ENCODE assay signal across 26 cellular contexts in genomic region chr16:16112450-16113053, GRCh38.
DNase-seq lines count a peak whose midpoint lies in the region; ATAC-seq, FAIRE-seq and TF ChIP-seq lines count a peak whose summit lies in the region.
"Had no signal": no experiment of that assay in that cellular context is flagged by ENCODE, and none has a peak within 500 bp of the region (broad histone marks: within the 10 kb centered on the region; RNA-seq: fewer than 3 reads in every experiment).

No MANE protein-coding gene starts in this region.

- no peak overlapping the region for H3K27ac ChIP-seq in heart left ventricle
- no peak overlapping the region for H3K27ac ChIP-seq in A549
- H3K27ac ChIP-seq in Panc1 (ENCODE audit: low read length): no peak overlapping the region
- no peak overlapping the region for H3K27ac ChIP-seq in K562 (ENCODE audit: extremely low read depth, low read depth, low read length)
- H3K27ac ChIP-seq: 22Rv1, BLaER1 had no signal

- H3K36me3 ChIP-seq in heart left ventricle (peaks cover 2 to 94% (median 85%) of the 10 kb centered on the region in 9 donors), Panc1 (ENCODE audit: control insufficient read depth, insufficient read depth, low read length) (peaks cover 22% of the 10 kb centered on the region), K562 (ENCODE audit: control insufficient read depth, insufficient read depth, low read length) (peaks cover 86% of the 10 kb centered on the region)

- H3K9me1 ChIP-seq in K562 (ENCODE audit: control insufficient read depth, insufficient read depth, low read length): no peaks in the 10 kb centered on the region

- CTCF ChIA-PET in A549 (lab: Yijun Ruan, JAX): interaction anchor here (0.5 to 1.8 kb wide), 3 partner anchors 70 to 356 kb away, joined by 3 to 4 read pairs (median 3); no protein-coding TSS in a partner anchor
- CTCF ChIA-PET in Panc1 (lab: Charles Lee): no interaction called here
- CTCF ChIA-PET in K562 (lab: Yijun Ruan, JAX; ENCODE audit: low intra/inter-chr PET ratio): no interaction called here

- FAIRE-seq in A549 (lab: Jason Lieb, UNC): no peak
- peak; percentile 48 for FAIRE-seq in K562 (lab: Jason Lieb, UNC)
- FAIRE-seq: GM12891, GM19239 had no signal

- TF ChIP-seq CTCF in heart left ventricle (IDR thresholded peaks at IDR 0.05): no peak
- no peak for TF ChIP-seq CTCF in A549 (IDR thresholded peaks at IDR 0.05)
- TF ChIP-seq CTCF in Panc1 (IDR thresholded peaks at IDR 0.05): no peak
- TF ChIP-seq CTCF in K562 (IDR thresholded peaks at IDR 0.05 in 2 of 3, conservative IDR thresholded peaks at IDR 0.05 in 1 of 3; ENCODE audit: insufficient read depth in 2 of 3, low read depth in 1 of 3, low read length in 3 of 3): no peak

- TF ChIP-seq POLR2A in heart left ventricle (IDR thresholded peaks at IDR 0.05) (no peak), A549 (IDR thresholded peaks at IDR 0.05; ENCODE audit: low read length) (no peak), K562 (conservative IDR thresholded peaks at IDR 0.05) (no peak)

- H3K79me2 ChIP-seq in K562 (ENCODE audit: control insufficient read depth, insufficient read depth, low read length): no peaks in the 10 kb centered on the region

- BruUV-seq in Panc1 (replicated peaks; lab: Mats Ljungman, UMichigan) (TSS peak; percentile 18), K562 (replicated peaks; lab: Mats Ljungman, UMichigan) (no TSS peak)

- TF ChIP-seq RAD21 in A549 (conservative IDR thresholded peaks at IDR 0.05 in 1 of 2, IDR thresholded peaks at IDR 0.05 in 1 of 2) (no peak), K562 (CRISPR knock-in tag; conservative IDR thresholded peaks at IDR 0.05 in 1 of 2, IDR thresholded peaks at IDR 0.05 in 1 of 2) (no peak)

- TF ChIP-seq EP300 in A549 (IDR thresholded peaks at IDR 0.05): no peak
- TF ChIP-seq EP300 in K562 (IDR thresholded peaks at IDR 0.05; ENCODE audit: low read length): no peak

- intact Hi-C loops in left ventricle myocardium superior (cut with micrococcal nuclease): no loop called here
- intact Hi-C loops in heart left ventricle (cut with DNase I): loop anchor here in 1 of 10 donors (10.0 kb wide), 1 partner anchor 58 kb away; no protein-coding TSS in a partner anchor
- intact Hi-C loops in Panc1 (cut with micrococcal nuclease; ENCODE audit: unreplicated experiment): no loop called here
- intact Hi-C loops in K562 (cut with micrococcal nuclease): no loop called here

- H3K9me3 ChIP-seq in heart left ventricle (peaks cover 0 to 2% (median 0%) of the 10 kb centered on the region in 12 donors), A549 (no peaks in the 10 kb centered on the region), Panc1 (ENCODE audit: control insufficient read depth, insufficient read depth, low read depth, low read length) (no peaks in the 10 kb centered on the region), K562 (replicated peaks; ENCODE audit: control insufficient read depth, insufficient read depth, low read depth, low read length) (peaks cover 11% of the 10 kb centered on the region)
- H3K9me3 ChIP-seq: BE2C had no signal

- no peak overlapping the region for H2AFZ ChIP-seq in K562 (ENCODE audit: low read depth, low read length)

- H3K27me3 ChIP-seq in heart left ventricle (no peaks in the 10 kb centered on the region), Panc1 (ENCODE audit: control insufficient read depth, insufficient read depth, low read length) (no peaks in the 10 kb centered on the region), K562 (ENCODE audit: control insufficient read depth in 2 of 2, insufficient read depth in 2 of 2, low read length in 2 of 2) (no peaks in the 10 kb centered on the region)
- H3K27me3 ChIP-seq: BE2C, BLaER1 had no signal

- H3K4me1 ChIP-seq in heart left ventricle (no peaks in the 10 kb centered on the region), A549 (no peaks in the 10 kb centered on the region), Panc1 (ENCODE audit: control insufficient read depth, insufficient read depth, low read length) (no peaks in the 10 kb centered on the region), K562 (replicated peaks in 1 of 2; ENCODE audit: control insufficient read depth in 2 of 2, insufficient read depth in 2 of 2, low read length in 2 of 2) (no peaks in the 10 kb centered on the region)
- H3K4me1 ChIP-seq: BE2C, BLaER1 had no signal

- WGBS in heart left ventricle, 4 donors: 81 to 86% (median 85%) methylated on average over 8 of the region's 8 CpGs
- 83% methylated on average over 8 of the region's 8 CpGs for WGBS in A549 (ENCODE audit: missing lambda C conversion rate)
- 81% methylated on average over 8 of the region's 8 CpGs for WGBS in K562 (ENCODE audit: insufficient coverage, low coverage, missing lambda C conversion rate)

- no peak overlapping the region for H3K9ac ChIP-seq in K562 (ENCODE audit: insufficient read depth in 1 of 2, low read depth in 2 of 2, low read length in 2 of 2)
- H3K9ac ChIP-seq: BLaER1 had no signal

- POLR2A ChIA-PET in A549 (lab: Yijun Ruan, JAX): no interaction called here
- POLR2A ChIA-PET in Panc1 (lab: Charles Lee): interaction anchor here (0.5 kb wide), 1 partner anchor 1092 kb away, joined by 3 read pairs; no protein-coding TSS in a partner anchor
- POLR2A ChIA-PET in K562 (lab: Yijun Ruan, JAX): interaction anchor here (0.6 to 1.1 kb wide), 2 partner anchors 8 to 15 kb away, joined by 4 to 5 read pairs; no protein-coding TSS in a partner anchor

- DNase-seq in left ventricle myocardium superior: peak; percentile 8
- DNase-seq in heart left ventricle: no peak
- DNase-seq in A549 (ENCODE audit: low read depth in 1 of 2, low spot score in 1 of 2): no peak
- DNase-seq in Panc1 (ENCODE audit: low read depth, low spot score): no peak
- no peak for DNase-seq in K562 (ENCODE audit: extremely low read depth in 1 of 4, low spot score in 3 of 4)
- DNase-seq: ACHN; BE2C; C1 segment of cervical spinal cord; CD4-positive, alpha-beta memory T cell; CD4-positive, CD25-positive, alpha-beta regulatory T cell; CD8-positive, alpha-beta memory T cell; COR-L47; DMS 273 treated with DMSO at 0.1 percent for 48 hours; DMS153; DMS53; DMS79; DND-41; EL; GDM1 had no signal

- H3K4me2 ChIP-seq in A549 (no peak overlapping the region), K562 (ENCODE audit: insufficient read depth, low read length) (no peak overlapping the region)
- H3K4me2 ChIP-seq: BLaER1 had no signal

- ATAC-seq in left ventricle myocardium superior: no peak
- no peak for ATAC-seq in heart left ventricle
- no peak for ATAC-seq in A549
- no peak for ATAC-seq in Panc1
- no peak for ATAC-seq in K562
- ATAC-seq in HG03460 (IDR thresholded peaks at IDR 0.05; ENCODE audit: unreplicated experiment): no peak
- no peak for ATAC-seq in HG03196 (IDR thresholded peaks at IDR 0.05; ENCODE audit: unreplicated experiment)
- ATAC-seq in HG03432 (IDR thresholded peaks at IDR 0.05; ENCODE audit: unreplicated experiment): no peak

- in situ Hi-C loops in Panc1 (cut with HindIII; ENCODE audit: low pct_unique_long_range_greater_than_20kb, low sequenced_read_pairs): no loop called here
- in situ Hi-C loops in K562 (cut with MboI): no loop called here

- H4K20me1 ChIP-seq in K562 (replicated peaks; ENCODE audit: control insufficient read depth, insufficient read depth, low read length): no peaks in the 10 kb centered on the region

- H3K4me3 ChIP-seq in heart left ventricle: no peak overlapping the region
- H3K4me3 ChIP-seq in A549: no peak overlapping the region
- no peak overlapping the region for H3K4me3 ChIP-seq in Panc1 (ENCODE audit: low read depth in 2 of 2, low read length in 2 of 2)
- H3K4me3 ChIP-seq in K562: no peak overlapping the region
- H3K4me3 ChIP-seq: BLaER1 had no signal

TF ChIP-seq in A549, 52 proteins besides CTCF, POLR2A, EP300 and RAD21:
- no peak for TF ChIP-seq RFX5 (IDR thresholded peaks at IDR 0.05)
- peak; percentile 59; the same call in 1 of the 2 replicates for TF ChIP-seq CHD4 (IDR thresholded peaks at IDR 0.05; ENCODE audit: borderline replicate concordance)
- peak; percentile 87 for TF ChIP-seq ZFP36 (IDR thresholded peaks at IDR 0.05; ENCODE audit: borderline replicate concordance, partially characterized antibody)
- no peak for TF ChIP-seq ESRRA (IDR thresholded peaks at IDR 0.05; ENCODE audit: borderline replicate concordance, low read length)
- TF ChIP-seq POLR2AphosphoS2 (conservative IDR thresholded peaks at IDR 0.05; ENCODE audit: low read length): no peak

TF ChIP-seq in K562, 482 proteins besides CTCF, POLR2A, EP300 and RAD21 (continues in another document):
- TF ChIP-seq ZFP36 (IDR thresholded peaks at IDR 0.05; ENCODE audit: low read depth, low read length, partially characterized antibody): peak; percentile 79
- TF ChIP-seq, protein P1, sequence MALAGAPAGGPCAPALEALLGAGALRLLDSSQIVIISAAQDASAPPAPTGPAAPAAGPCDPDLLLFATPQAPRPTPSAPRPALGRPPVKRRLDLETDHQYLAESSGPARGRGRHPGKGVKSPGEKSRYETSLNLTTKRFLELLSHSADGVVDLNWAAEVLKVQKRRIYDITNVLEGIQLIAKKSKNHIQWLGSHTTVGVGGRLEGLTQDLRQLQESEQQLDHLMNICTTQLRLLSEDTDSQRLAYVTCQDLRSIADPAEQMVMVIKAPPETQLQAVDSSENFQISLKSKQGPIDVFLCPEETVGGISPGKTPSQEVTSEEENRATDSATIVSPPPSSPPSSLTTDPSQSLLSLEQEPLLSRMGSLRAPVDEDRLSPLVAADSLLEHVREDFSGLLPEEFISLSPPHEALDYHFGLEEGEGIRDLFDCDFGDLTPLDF (CRISPR knock-in tag; IDR thresholded peaks at IDR 0.05): no peak
- TF ChIP-seq SMARCA5 (IDR thresholded peaks at IDR 0.05): peak; percentile 75; the same call in 1 of the 2 replicates
- TF ChIP-seq, protein P2, sequence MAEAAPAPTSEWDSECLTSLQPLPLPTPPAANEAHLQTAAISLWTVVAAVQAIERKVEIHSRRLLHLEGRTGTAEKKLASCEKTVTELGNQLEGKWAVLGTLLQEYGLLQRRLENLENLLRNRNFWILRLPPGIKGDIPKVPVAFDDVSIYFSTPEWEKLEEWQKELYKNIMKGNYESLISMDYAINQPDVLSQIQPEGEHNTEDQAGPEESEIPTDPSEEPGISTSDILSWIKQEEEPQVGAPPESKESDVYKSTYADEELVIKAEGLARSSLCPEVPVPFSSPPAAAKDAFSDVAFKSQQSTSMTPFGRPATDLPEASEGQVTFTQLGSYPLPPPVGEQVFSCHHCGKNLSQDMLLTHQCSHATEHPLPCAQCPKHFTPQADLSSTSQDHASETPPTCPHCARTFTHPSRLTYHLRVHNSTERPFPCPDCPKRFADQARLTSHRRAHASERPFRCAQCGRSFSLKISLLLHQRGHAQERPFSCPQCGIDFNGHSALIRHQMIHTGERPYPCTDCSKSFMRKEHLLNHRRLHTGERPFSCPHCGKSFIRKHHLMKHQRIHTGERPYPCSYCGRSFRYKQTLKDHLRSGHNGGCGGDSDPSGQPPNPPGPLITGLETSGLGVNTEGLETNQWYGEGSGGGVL (CRISPR knock-in tag; IDR thresholded peaks at IDR 0.05): no peak
- TF ChIP-seq ZNF174 (CRISPR knock-in tag; IDR thresholded peaks at IDR 0.05): no peak
- TF ChIP-seq BCOR (IDR thresholded peaks at IDR 0.05): peak; percentile 94
- peak; percentile 30; the same call in 1 of the 2 replicates for TF ChIP-seq CBX1 (IDR thresholded peaks at IDR 0.05; ENCODE audit: low read depth)
- 0 out of 2 replicates have a peak, but pooled peaks have one; percentile 21 for TF ChIP-seq GABPB1 (CRISPR knock-in tag; IDR thresholded peaks at IDR 0.05)
- TF ChIP-seq RBM25 (IDR thresholded peaks at IDR 0.05; ENCODE audit: low read depth, low read length, severe bottlenecking): peak; percentile 81
